1 cellular context compared by ENCODE assay signal in the genomic region with DNA sequence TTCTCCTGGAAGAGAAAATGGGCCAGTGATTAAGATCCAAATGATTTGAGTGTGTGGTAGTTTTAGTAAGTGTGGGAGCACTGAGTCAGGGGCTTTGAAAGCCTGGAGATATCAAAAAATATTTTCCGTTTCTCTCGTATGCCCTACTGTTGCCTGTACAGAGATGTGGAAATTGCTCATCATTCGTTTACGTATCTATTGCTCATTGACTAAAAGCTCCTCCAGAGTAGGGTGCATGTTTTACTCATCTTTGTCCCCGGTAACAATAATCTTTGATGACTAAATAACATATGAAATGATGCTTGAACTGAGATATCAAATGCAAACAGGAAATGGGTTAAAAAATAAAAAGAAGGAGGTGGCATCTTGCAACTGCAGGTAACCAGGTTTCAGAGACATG.
TF ChIP-seq lines count a peak whose summit lies in the region.

No MANE protein-coding gene starts in this region.

TF ChIP-seq in SK-N-SH treated with all-trans-retinoic acid at 6 μM for 48 hours, 23 proteins besides CTCF, POLR2A, EP300 and RAD21 (continued from another document):
- TF ChIP-seq TOX (CRISPR knock-in tag; IDR thresholded peaks at IDR 0.05; ENCODE audit: borderline replicate concordance) = no peak
- TF ChIP-seq ZNF565 (CRISPR knock-in tag; conservative IDR thresholded peaks at IDR 0.05; ENCODE audit: low read depth) = no peak
- TF ChIP-seq, protein P1, sequence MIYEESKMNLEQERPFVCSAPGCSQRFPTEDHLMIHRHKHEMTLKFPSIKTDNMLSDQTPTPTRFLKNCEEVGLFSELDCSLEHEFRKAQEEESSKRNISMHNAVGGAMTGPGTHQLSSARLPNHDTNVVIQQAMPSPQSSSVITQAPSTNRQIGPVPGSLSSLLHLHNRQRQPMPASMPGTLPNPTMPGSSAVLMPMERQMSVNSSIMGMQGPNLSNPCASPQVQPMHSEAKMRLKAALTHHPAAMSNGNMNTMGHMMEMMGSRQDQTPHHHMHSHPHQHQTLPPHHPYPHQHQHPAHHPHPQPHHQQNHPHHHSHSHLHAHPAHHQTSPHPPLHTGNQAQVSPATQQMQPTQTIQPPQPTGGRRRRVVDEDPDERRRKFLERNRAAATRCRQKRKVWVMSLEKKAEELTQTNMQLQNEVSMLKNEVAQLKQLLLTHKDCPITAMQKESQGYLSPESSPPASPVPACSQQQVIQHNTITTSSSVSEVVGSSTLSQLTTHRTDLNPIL (CRISPR knock-in tag; IDR thresholded peaks at IDR 0.05; ENCODE audit: low read depth) = no peak
- no peak for TF ChIP-seq ARNTL (CRISPR knock-in tag; IDR thresholded peaks at IDR 0.05; ENCODE audit: borderline replicate concordance, low read depth)
- TF ChIP-seq PPARA (CRISPR knock-in tag; IDR thresholded peaks at IDR 0.05; ENCODE audit: borderline replicate concordance) = no peak
- TF ChIP-seq BACH2 (CRISPR knock-in tag; IDR thresholded peaks at IDR 0.05; ENCODE audit: borderline replicate concordance) = no peak
- no peak for TF ChIP-seq ZFP30 (CRISPR knock-in tag; IDR thresholded peaks at IDR 0.05)
- TF ChIP-seq ISL1 (CRISPR knock-in tag; IDR thresholded peaks at IDR 0.05) = no peak
- no peak for TF ChIP-seq GLIS3 (CRISPR knock-in tag; IDR thresholded peaks at IDR 0.05)
- TF ChIP-seq OSR1 (CRISPR knock-in tag; IDR thresholded peaks at IDR 0.05) = no peak
